Comparison of ENCODE assay signal across 1 cellular context in the genomic region with DNA sequence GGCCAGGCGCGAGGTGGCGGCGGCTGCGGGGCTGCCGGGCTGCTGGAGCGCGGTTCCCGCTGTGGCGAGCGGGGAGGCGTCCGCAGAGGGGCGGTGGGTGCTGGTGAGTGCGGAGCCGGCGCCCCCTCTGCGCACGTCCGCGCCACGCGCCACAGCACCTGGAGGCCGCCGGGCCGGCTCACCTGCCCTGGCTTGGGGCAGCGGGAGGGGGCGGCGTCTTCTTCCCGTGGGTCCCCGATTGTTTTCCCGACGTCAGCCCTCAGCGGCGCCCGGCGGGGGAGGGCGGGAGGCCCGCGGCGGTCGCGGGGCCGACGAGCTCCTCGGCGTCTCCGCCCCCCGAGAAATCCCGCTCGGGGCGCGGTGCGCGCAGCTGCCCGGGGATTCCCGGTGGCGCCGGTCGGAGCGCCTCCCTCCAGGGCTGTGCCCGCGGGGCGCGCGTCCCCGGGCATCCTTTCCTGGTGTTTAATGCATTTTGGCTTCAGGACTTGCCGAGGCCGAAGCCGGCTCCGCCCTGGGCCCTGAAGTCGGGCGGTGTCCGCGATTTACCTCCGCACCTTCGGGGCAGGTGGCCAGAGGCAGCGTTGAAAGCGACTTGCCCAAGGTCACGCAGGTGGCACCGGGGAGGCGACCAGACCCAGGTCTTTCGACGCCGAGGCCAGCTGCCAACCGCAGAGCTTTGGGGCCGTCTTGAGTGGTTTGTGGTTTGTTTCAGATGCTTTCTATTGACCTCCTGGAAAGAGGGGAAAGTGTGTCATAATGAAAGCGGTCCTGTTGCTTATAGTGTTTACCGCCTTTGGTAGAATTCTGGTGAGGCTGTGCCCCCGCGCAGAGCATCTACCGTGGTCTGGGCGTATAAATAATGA.
TF ChIP-seq lines count a peak whose summit lies in the region.

No MANE protein-coding gene starts in this region.

TF ChIP-seq in HepG2, 621 proteins besides CTCF, POLR2A, EP300 and RAD21 (continued from another document and continues in another):
- TF ChIP-seq ZNF335 (CRISPR knock-in tag; IDR thresholded peaks at IDR 0.05): no peak
- no peak for TF ChIP-seq FIP1L1 (IDR thresholded peaks at IDR 0.05; ENCODE audit: borderline replicate concordance, insufficient read depth, low read depth, low read length)
- TF ChIP-seq, protein P1, sequence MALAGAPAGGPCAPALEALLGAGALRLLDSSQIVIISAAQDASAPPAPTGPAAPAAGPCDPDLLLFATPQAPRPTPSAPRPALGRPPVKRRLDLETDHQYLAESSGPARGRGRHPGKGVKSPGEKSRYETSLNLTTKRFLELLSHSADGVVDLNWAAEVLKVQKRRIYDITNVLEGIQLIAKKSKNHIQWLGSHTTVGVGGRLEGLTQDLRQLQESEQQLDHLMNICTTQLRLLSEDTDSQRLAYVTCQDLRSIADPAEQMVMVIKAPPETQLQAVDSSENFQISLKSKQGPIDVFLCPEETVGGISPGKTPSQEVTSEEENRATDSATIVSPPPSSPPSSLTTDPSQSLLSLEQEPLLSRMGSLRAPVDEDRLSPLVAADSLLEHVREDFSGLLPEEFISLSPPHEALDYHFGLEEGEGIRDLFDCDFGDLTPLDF (CRISPR knock-in tag; IDR thresholded peaks at IDR 0.05): no peak
- TF ChIP-seq BRCA1 (CRISPR knock-in tag; IDR thresholded peaks at IDR 0.05): no peak
- TF ChIP-seq, protein P2, sequence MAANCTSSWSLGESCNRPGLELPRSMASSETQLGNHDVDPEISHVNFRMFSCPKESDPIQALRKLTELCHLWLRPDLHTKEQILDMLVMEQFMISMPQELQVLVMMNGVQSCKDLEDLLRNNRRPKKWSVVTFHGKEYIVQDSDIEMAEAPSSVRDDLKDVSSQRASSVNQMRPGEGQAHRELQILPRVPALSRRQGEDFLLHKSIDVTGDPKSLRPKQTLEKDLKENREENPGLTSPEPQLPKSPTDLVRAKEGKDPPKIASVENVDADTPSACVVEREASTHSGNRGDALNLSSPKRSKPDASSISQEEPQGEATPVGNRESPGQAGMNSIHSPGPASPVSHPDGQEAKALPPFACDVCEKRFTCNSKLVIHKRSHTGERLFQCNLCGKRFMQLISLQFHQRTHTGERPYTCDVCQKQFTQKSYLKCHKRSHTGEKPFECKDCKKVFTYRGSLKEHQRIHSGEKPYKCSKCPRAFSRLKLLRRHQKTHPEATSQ (CRISPR knock-in tag; IDR thresholded peaks at IDR 0.05; ENCODE audit: borderline replicate concordance): no peak
- no peak for TF ChIP-seq SUZ12 (IDR thresholded peaks at IDR 0.05; ENCODE audit: low read depth, low read length)
- TF ChIP-seq, protein P3, sequence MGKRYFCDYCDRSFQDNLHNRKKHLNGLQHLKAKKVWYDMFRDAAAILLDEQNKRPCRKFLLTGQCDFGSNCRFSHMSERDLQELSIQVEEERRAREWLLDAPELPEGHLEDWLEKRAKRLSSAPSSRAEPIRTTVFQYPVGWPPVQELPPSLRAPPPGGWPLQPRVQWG (CRISPR knock-in tag; IDR thresholded peaks at IDR 0.05; ENCODE audit: borderline replicate concordance, low read depth): no peak
- no peak; the same call in 1 of the 2 replicates for TF ChIP-seq ZNF263 (CRISPR knock-in tag; IDR thresholded peaks at IDR 0.05)
- no peak for TF ChIP-seq PHB2 (IDR thresholded peaks at IDR 0.05; ENCODE audit: partially characterized antibody)
- TF ChIP-seq, protein P4, sequence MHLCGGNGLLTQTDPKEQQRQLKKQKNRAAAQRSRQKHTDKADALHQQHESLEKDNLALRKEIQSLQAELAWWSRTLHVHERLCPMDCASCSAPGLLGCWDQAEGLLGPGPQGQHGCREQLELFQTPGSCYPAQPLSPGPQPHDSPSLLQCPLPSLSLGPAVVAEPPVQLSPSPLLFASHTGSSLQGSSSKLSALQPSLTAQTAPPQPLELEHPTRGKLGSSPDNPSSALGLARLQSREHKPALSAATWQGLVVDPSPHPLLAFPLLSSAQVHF (CRISPR knock-in tag; IDR thresholded peaks at IDR 0.05): no peak
- TF ChIP-seq, protein P5, sequence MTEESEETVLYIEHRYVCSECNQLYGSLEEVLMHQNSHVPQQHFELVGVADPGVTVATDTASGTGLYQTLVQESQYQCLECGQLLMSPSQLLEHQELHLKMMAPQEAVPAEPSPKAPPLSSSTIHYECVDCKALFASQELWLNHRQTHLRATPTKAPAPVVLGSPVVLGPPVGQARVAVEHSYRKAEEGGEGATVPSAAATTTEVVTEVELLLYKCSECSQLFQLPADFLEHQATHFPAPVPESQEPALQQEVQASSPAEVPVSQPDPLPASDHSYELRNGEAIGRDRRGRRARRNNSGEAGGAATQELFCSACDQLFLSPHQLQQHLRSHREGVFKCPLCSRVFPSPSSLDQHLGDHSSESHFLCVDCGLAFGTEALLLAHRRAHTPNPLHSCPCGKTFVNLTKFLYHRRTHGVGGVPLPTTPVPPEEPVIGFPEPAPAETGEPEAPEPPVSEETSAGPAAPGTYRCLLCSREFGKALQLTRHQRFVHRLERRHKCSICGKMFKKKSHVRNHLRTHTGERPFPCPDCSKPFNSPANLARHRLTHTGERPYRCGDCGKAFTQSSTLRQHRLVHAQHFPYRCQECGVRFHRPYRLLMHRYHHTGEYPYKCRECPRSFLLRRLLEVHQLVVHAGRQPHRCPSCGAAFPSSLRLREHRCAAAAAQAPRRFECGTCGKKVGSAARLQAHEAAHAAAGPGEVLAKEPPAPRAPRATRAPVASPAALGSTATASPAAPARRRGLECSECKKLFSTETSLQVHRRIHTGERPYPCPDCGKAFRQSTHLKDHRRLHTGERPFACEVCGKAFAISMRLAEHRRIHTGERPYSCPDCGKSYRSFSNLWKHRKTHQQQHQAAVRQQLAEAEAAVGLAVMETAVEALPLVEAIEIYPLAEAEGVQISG (CRISPR knock-in tag; IDR thresholded peaks at IDR 0.05): no peak
- TF ChIP-seq MAFK (conservative IDR thresholded peaks at IDR 0.05 in 1 of 2, IDR thresholded peaks at IDR 0.05 in 1 of 2; ENCODE audit: low read length in 2 of 2): no peak
- 0 out of 2 replicates have a peak, but pooled peaks have one; percentile 18 for TF ChIP-seq RXRA (CRISPR knock-in tag; IDR thresholded peaks at IDR 0.05)
- peak; percentile 58; the same call in 1 of the 2 replicates for TF ChIP-seq ZFP36L1 (CRISPR knock-in tag; IDR thresholded peaks at IDR 0.05)
- TF ChIP-seq TCF7 (IDR thresholded peaks at IDR 0.05; ENCODE audit: low read depth): no peak
- TF ChIP-seq ATF1 (CRISPR knock-in tag; IDR thresholded peaks at IDR 0.05): no peak
- TF ChIP-seq HOXA7 (CRISPR knock-in tag; IDR thresholded peaks at IDR 0.05): no peak
- no peak for TF ChIP-seq ZBTB20 (CRISPR knock-in tag; IDR thresholded peaks at IDR 0.05; ENCODE audit: borderline replicate concordance, low read depth)
- no peak for TF ChIP-seq SP1 (IDR thresholded peaks at IDR 0.05)
- TF ChIP-seq SP1 (CRISPR knock-in tag; IDR thresholded peaks at IDR 0.05): no peak
- TF ChIP-seq, protein P6, sequence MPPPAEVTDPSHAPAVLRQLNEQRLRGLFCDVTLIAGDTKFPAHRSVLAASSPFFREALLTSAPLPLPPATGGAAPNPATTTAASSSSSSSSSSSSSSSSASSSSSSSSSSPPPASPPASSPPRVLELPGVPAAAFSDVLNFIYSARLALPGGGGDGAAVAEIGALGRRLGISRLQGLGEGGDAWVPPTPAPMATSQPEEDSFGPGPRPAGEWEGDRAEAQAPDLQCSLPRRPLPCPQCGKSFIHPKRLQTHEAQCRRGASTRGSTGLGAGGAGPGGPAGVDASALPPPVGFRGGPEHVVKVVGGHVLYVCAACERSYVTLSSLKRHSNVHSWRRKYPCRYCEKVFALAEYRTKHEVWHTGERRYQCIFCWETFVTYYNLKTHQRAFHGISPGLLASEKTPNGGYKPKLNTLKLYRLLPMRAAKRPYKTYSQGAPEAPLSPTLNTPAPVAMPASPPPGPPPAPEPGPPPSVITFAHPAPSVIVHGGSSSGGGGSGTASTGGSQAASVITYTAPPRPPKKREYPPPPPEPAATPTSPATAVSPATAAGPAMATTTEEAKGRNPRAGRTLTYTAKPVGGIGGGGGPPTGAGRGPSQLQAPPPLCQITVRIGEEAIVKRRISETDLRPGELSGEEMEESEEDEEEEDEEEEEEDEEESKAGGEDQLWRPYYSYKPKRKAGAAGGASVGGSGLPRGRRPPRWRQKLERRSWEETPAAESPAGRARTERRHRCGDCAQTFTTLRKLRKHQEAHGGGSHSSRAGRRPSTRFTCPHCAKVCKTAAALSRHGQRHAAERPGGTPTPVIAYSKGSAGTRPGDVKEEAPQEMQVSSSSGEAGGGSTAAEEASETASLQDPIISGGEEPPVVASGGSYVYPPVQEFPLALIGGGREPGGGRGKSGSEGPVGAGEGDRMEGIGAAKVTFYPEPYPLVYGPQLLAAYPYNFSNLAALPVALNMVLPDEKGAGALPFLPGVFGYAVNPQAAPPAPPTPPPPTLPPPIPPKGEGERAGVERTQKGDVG (CRISPR knock-in tag; IDR thresholded peaks at IDR 0.05; ENCODE audit: borderline replicate concordance): no peak
- TF ChIP-seq ZNF670 (CRISPR knock-in tag; IDR thresholded peaks at IDR 0.05; ENCODE audit: borderline replicate concordance): no peak
- TF ChIP-seq ZNF20 (CRISPR knock-in tag; IDR thresholded peaks at IDR 0.05): no peak
- TF ChIP-seq ZNF225 (CRISPR knock-in tag; IDR thresholded peaks at IDR 0.05): no peak
- TF ChIP-seq DR1 (CRISPR knock-in tag; IDR thresholded peaks at IDR 0.05): no peak
- TF ChIP-seq MED13 (CRISPR knock-in tag; IDR thresholded peaks at IDR 0.05): no peak; the same call in 1 of the 2 replicates
- TF ChIP-seq ZMYM2 (CRISPR knock-in tag; IDR thresholded peaks at IDR 0.05): no peak
- TF ChIP-seq, protein P7, sequence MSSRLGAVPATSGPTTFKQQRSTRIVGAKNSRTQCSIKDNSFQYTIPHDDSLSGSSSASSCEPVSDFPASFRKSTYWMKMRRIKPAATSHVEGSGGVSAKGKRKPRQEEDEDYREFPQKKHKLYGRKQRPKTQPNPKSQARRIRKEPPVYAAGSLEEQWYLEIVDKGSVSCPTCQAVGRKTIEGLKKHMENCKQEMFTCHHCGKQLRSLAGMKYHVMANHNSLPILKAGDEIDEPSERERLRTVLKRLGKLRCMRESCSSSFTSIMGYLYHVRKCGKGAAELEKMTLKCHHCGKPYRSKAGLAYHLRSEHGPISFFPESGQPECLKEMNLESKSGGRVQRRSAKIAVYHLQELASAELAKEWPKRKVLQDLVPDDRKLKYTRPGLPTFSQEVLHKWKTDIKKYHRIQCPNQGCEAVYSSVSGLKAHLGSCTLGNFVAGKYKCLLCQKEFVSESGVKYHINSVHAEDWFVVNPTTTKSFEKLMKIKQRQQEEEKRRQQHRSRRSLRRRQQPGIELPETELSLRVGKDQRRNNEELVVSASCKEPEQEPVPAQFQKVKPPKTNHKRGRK (CRISPR knock-in tag; IDR thresholded peaks at IDR 0.05): no peak
- TF ChIP-seq ZNF235 (CRISPR knock-in tag; IDR thresholded peaks at IDR 0.05; ENCODE audit: borderline replicate concordance): no peak
- TF ChIP-seq, protein P8, sequence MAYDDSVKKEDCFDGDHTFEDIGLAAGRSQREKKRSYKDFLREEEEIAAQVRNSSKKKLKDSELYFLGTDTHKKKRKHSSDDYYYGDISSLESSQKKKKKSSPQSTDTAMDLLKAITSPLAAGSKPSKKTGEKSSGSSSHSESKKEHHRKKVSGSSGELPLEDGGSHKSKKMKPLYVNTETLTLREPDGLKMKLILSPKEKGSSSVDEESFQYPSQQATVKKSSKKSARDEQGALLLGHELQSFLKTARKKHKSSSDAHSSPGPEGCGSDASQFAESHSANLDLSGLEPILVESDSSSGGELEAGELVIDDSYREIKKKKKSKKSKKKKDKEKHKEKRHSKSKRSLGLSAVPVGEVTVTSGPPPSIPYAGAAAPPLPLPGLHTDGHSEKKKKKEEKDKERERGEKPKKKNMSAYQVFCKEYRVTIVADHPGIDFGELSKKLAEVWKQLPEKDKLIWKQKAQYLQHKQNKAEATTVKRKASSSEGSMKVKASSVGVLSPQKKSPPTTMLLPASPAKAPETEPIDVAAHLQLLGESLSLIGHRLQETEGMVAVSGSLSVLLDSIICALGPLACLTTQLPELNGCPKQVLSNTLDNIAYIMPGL (CRISPR knock-in tag; IDR thresholded peaks at IDR 0.05; ENCODE audit: borderline replicate concordance in 1 of 2, low read depth in 1 of 2): peak in 1 of 2 experiments; percentile 29; a peak in 2 of 4 replicates
- TF ChIP-seq CC2D1A (CRISPR knock-in tag; IDR thresholded peaks at IDR 0.05): no peak
- no peak; the same call in 1 of the 2 replicates for TF ChIP-seq ZNF776 (CRISPR knock-in tag; IDR thresholded peaks at IDR 0.05)
- no peak for TF ChIP-seq ZNF569 (CRISPR knock-in tag; IDR thresholded peaks at IDR 0.05; ENCODE audit: borderline replicate concordance)
- TF ChIP-seq ZNF180 (CRISPR knock-in tag; IDR thresholded peaks at IDR 0.05; ENCODE audit: borderline replicate concordance, low read depth): no peak
- TF ChIP-seq, protein P9, sequence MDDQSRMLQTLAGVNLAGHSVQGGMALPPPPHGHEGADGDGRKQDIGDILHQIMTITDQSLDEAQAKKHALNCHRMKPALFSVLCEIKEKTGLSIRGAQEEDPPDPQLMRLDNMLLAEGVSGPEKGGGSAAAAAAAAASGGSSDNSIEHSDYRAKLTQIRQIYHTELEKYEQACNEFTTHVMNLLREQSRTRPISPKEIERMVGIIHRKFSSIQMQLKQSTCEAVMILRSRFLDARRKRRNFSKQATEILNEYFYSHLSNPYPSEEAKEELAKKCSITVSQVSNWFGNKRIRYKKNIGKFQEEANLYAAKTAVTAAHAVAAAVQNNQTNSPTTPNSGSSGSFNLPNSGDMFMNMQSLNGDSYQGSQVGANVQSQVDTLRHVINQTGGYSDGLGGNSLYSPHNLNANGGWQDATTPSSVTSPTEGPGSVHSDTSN (CRISPR knock-in tag; IDR thresholded peaks at IDR 0.05; ENCODE audit: borderline replicate concordance): no peak
- no peak for TF ChIP-seq DNMT1 (CRISPR knock-in tag; IDR thresholded peaks at IDR 0.05)
- TF ChIP-seq KAT2B (IDR thresholded peaks at IDR 0.05; ENCODE audit: borderline replicate concordance, low read depth, low read length): no peak
- TF ChIP-seq ZNF792 (CRISPR knock-in tag; IDR thresholded peaks at IDR 0.05): peak; percentile 24; the same call in 1 of the 2 replicates
- TF ChIP-seq, protein P10, sequence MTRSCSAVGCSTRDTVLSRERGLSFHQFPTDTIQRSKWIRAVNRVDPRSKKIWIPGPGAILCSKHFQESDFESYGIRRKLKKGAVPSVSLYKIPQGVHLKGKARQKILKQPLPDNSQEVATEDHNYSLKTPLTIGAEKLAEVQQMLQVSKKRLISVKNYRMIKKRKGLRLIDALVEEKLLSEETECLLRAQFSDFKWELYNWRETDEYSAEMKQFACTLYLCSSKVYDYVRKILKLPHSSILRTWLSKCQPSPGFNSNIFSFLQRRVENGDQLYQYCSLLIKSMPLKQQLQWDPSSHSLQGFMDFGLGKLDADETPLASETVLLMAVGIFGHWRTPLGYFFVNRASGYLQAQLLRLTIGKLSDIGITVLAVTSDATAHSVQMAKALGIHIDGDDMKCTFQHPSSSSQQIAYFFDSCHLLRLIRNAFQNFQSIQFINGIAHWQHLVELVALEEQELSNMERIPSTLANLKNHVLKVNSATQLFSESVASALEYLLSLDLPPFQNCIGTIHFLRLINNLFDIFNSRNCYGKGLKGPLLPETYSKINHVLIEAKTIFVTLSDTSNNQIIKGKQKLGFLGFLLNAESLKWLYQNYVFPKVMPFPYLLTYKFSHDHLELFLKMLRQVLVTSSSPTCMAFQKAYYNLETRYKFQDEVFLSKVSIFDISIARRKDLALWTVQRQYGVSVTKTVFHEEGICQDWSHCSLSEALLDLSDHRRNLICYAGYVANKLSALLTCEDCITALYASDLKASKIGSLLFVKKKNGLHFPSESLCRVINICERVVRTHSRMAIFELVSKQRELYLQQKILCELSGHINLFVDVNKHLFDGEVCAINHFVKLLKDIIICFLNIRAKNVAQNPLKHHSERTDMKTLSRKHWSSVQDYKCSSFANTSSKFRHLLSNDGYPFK (CRISPR knock-in tag; IDR thresholded peaks at IDR 0.05; ENCODE audit: borderline replicate concordance): no peak
- TF ChIP-seq ZNF3 (CRISPR knock-in tag; IDR thresholded peaks at IDR 0.05): no peak
- TF ChIP-seq JDP2 (CRISPR knock-in tag; IDR thresholded peaks at IDR 0.05; ENCODE audit: borderline replicate concordance): no peak
- TF ChIP-seq AGO2 (optimal IDR thresholded peaks at IDR 0.05; ENCODE audit: low read depth, low read length): peak; percentile 88
- no peak for TF ChIP-seq THAP11 (CRISPR knock-in tag; IDR thresholded peaks at IDR 0.05)
- no peak for TF ChIP-seq SYNCRIP (IDR thresholded peaks at IDR 0.05; ENCODE audit: insufficient read depth, low read depth, low read length)
